Comparison of ENCODE assay signal across 10 cellular contexts in genomic region chr10:126252884-126253612, GRCh38.
DNase-seq lines count a peak whose midpoint lies in the region; ATAC-seq, FAIRE-seq and TF ChIP-seq lines count a peak whose summit lies in the region.
"Had no signal": no experiment of that assay in that cellular context is flagged by ENCODE, and none has a peak within 500 bp of the region (broad histone marks: within the 10 kb centered on the region; RNA-seq: fewer than 3 reads in every experiment).

No MANE protein-coding gene starts in this region.

- H3K27ac ChIP-seq in SJSA1 (no peak overlapping the region; the same call in 1 of the 2 replicates), pancreas (no peak overlapping the region), stomach (no peak overlapping the region), esophagus muscularis mucosa (replicated peaks in 1 of 4) (no peak overlapping the region)

- TF ChIP-seq EP300 in stomach (IDR thresholded peaks at IDR 0.05), result no peak
- no peak for TF ChIP-seq EP300 in esophagus muscularis mucosa (IDR thresholded peaks at IDR 0.05)

- no peak for TF ChIP-seq POLR2A in stomach (IDR thresholded peaks at IDR 0.05)
- TF ChIP-seq POLR2A in esophagus muscularis mucosa (IDR thresholded peaks at IDR 0.05; ENCODE audit: low read depth), result no peak

- TF ChIP-seq CTCF in fibroblast of pulmonary artery (IDR thresholded peaks at IDR 0.05; ENCODE audit: low read length, missing control alignments) (no peak), pancreas (IDR thresholded peaks at IDR 0.05) (no peak), stomach (IDR thresholded peaks at IDR 0.05) (no peak), esophagus muscularis mucosa (IDR thresholded peaks at IDR 0.05) (no peak)

- 62% methylated on average over 9 of the region's 9 CpGs for WGBS in pancreas, 2 donors
- 59 to 73% (median 70%) methylated on average over 9 of the region's 9 CpGs for WGBS in stomach, 5 donors
- WGBS in esophagus muscularis mucosa, result 46% methylated on average over 9 of the region's 9 CpGs

- H3K4me3 ChIP-seq in SJSA1, result no peak overlapping the region
- H3K4me3 ChIP-seq in fibroblast of pulmonary artery (replicated peaks; ENCODE audit: low read depth, low read length), result no peak overlapping the region
- no peak overlapping the region for H3K4me3 ChIP-seq in pancreas
- no peak overlapping the region for H3K4me3 ChIP-seq in stomach
- H3K4me3 ChIP-seq in esophagus muscularis mucosa, result no peak overlapping the region

- intact Hi-C loops in pancreas (cut with DNase I) (no loop called here), stomach (cut with DNase I; ENCODE audit: low total_unique reads) (no loop called here), esophagus muscularis mucosa (cut with DNase I) (no loop called here)

- no peak for FAIRE-seq in pancreas (lab: Jason Lieb, UNC)

- H3K36me3 ChIP-seq in SJSA1, result no peaks in the 10 kb centered on the region
- H3K36me3 ChIP-seq in pancreas, result no peaks in the 10 kb centered on the region
- no peaks in the 10 kb centered on the region for H3K36me3 ChIP-seq in stomach
- H3K36me3 ChIP-seq in esophagus muscularis mucosa, result no peaks in the 10 kb centered on the region

- peaks cover 40% of the 10 kb centered on the region for H3K4me1 ChIP-seq in SJSA1 (replicated peaks)
- H3K4me1 ChIP-seq in pancreas, result no peaks in the 10 kb centered on the region
- peaks cover 0 to 6% (median 0%) of the 10 kb centered on the region in 4 donors for H3K4me1 ChIP-seq in stomach
- peaks cover 0 to 9% (median 5%) of the 10 kb centered on the region in 4 donors for H3K4me1 ChIP-seq in esophagus muscularis mucosa

- ATAC-seq in pancreas, result peak in 3 of 4 donors; percentile 39 to 68 (median 65)
- no peak for ATAC-seq in GM18867 (IDR thresholded peaks at IDR 0.05; ENCODE audit: unreplicated experiment)

- H3K27me3 ChIP-seq in SJSA1 (replicated peaks), result no peaks in the 10 kb centered on the region
- H3K27me3 ChIP-seq in pancreas, result no peaks in the 10 kb centered on the region
- no peaks in the 10 kb centered on the region for H3K27me3 ChIP-seq in stomach
- H3K27me3 ChIP-seq in esophagus muscularis mucosa, result no peaks in the 10 kb centered on the region

- H3K9me3 ChIP-seq in SJSA1 (replicated peaks), result 0 out of 2 replicates have a peak, but pooled peaks cover 2% of the 10 kb centered on the region
- no peaks in the 10 kb centered on the region for H3K9me3 ChIP-seq in pancreas
- no peaks in the 10 kb centered on the region for H3K9me3 ChIP-seq in stomach
- no peaks in the 10 kb centered on the region for H3K9me3 ChIP-seq in esophagus muscularis mucosa

- DNase-seq in EL (peak; percentile 98), SJSA1 (ENCODE audit: low read depth in 1 of 2, low spot score in 2 of 2) (peak; percentile 63 to 76), fibroblast of pulmonary artery (ENCODE audit: low read depth) (peak; percentile 95), pancreas (no peak), middle frontal gyrus (ENCODE audit: extremely low spot score, low spot score) (no peak), stomach (no peak), esophagus muscularis mucosa (ENCODE audit: extremely low spot score) (no peak)
- DNase-seq: activated CD8-positive, alpha-beta memory T cell treated with anti-CD3 and anti-CD28 coated beads for 24 hours; stimulated activated CD4-positive, alpha-beta T cell treated with anti-CD3 and anti-CD28 coated beads, Interleukin-12 subunit alpha, Interleukin-12 subunit beta, amount 100 ng/mL, for 4 hours had no signal

Comparison
In these comparisons a context has a peak if more than half of its experiments do, and no peak if none do; other contexts are left out.
1. DNase-seq: peak in EL (single experiment), SJSA1 (2 of 2) and fibroblast of pulmonary artery (single experiment); none in pancreas (0 of 6), middle frontal gyrus (single experiment), stomach (single experiment) and esophagus muscularis mucosa (single experiment).